Comparison of ENCODE assay signal across 16 cellular contexts in the genomic region with DNA sequence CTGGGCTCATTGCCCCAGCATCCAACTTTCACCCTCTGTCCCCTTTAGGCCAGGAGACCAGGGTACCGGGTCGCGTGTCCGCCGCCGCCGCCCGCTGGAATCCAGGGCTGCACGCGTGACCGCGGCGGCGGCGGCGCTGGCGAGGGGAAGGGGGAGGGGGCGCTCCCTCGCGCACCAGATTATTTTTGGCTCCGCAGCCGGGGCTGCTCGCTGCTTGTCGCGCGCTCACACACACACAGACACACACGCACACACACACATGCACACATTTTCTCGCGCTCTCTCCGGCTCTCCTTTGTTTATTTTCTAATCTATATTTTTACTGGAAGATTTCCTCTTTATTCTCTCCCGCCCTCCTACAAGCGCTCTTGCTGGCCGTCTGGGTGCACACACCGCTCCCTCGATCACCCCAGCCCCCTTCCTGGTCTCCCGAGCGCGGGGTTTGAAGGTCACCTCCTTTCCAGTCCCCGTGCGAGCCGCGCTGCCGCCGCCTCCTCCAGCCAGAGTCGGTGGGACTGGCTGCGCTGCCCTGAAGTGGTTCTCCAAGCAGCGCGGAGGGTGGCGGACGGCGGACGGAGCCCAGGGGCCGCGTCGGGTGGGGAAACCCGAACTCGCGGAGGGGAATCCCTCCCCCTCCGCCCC.
A peak's percentile ranks its signal among the peaks of the same experiment; 100 is the strongest.
DNase-seq lines count a peak whose midpoint lies in the region; ATAC-seq and TF ChIP-seq lines count a peak whose summit lies in the region.
"Had no signal": no experiment of that assay in that cellular context is flagged by ENCODE, and none has a peak within 500 bp of the region (broad histone marks: within the 10 kb centered on the region; RNA-seq: fewer than 3 reads in every experiment).

No MANE protein-coding gene starts in this region.

- H3K9me3 Mint-ChIP-seq in GM23338 = no peaks in the 10 kb centered on the region
- H3K9me3 Mint-ChIP-seq in neural progenitor cell = no peaks in the 10 kb centered on the region
- peaks cover 8% of the 10 kb centered on the region for H3K9me3 Mint-ChIP-seq in activated T-helper 17 cell treated with anti-CD3 and anti-CD28 coated beads, Interleukin-2, amount 50 U/mL, for 72 hours

- H3K4me3 ChIP-seq in GM23338 (peak overlapping the region; percentile 59), hepatocyte (no peak overlapping the region), neural progenitor cell (peak overlapping the region; percentile 82), GM23248 (no peak overlapping the region)
- H3K4me3 ChIP-seq: pancreas, smooth muscle cell had no signal

- H4K20me1 ChIP-seq in GM23338 (replicated peaks; ENCODE audit: insufficient read depth) (no peaks in the 10 kb centered on the region), hepatocyte (ENCODE audit: insufficient read depth, poor library complexity, severe bottlenecking) (no peaks in the 10 kb centered on the region), neural progenitor cell (ENCODE audit: low read depth) (peaks cover 12% of the 10 kb centered on the region), GM23248 (ENCODE audit: insufficient read depth) (no peaks in the 10 kb centered on the region)

- in situ Hi-C loops in GM23248 (cut with MboI) = no loop called here

- no peaks in the 10 kb centered on the region for H3K9me2 ChIP-seq in GM23338 (ENCODE audit: insufficient read depth)
- no peaks in the 10 kb centered on the region for H3K9me2 ChIP-seq in hepatocyte (replicated peaks; ENCODE audit: insufficient read depth)
- H3K9me2 ChIP-seq in GM23248 (ENCODE audit: insufficient read depth) = no peaks in the 10 kb centered on the region

- H2AFZ ChIP-seq in GM23338 (peak overlapping the region; percentile 52; the same call in 1 of the 2 replicates), hepatocyte (no peak overlapping the region), neural progenitor cell (replicated peaks) (peak overlapping the region; percentile 97), GM23248 (no peak overlapping the region)

- H3K36me3 Mint-ChIP-seq in GM23338 (ENCODE audit: low read depth) (no peaks in the 10 kb centered on the region), neural progenitor cell (peaks cover 5% of the 10 kb centered on the region)
- H3K36me3 Mint-ChIP-seq in activated T-helper 17 cell treated with anti-CD3 and anti-CD28 coated beads, Interleukin-2, amount 50 U/mL, for 72 hours (ENCODE audit: low read depth) = no peaks in the 10 kb centered on the region
- H3K36me3 Mint-ChIP-seq: immature natural killer cell had no signal

- no peak for TF ChIP-seq CTCF in GM23338 (conservative IDR thresholded peaks at IDR 0.05; ENCODE audit: low read depth in 2 of 2)
- no peak for TF ChIP-seq CTCF in hepatocyte (IDR thresholded peaks at IDR 0.05; ENCODE audit: poor library complexity)
- no peak for TF ChIP-seq CTCF in neural progenitor cell (IDR thresholded peaks at IDR 0.05)

- H3K27ac Mint-ChIP-seq in GM23338 (no peak overlapping the region), neural progenitor cell (no peak overlapping the region)
- no peak overlapping the region for H3K27ac Mint-ChIP-seq in activated T-helper 17 cell treated with anti-CD3 and anti-CD28 coated beads, Interleukin-2, amount 50 U/mL, for 72 hours
- H3K27ac Mint-ChIP-seq: activated CD4-positive, alpha-beta memory T cell treated with anti-CD3 and anti-CD28 coated beads, Interleukin-2, amount 10 ng/mL, durations not matched to agents 7 days and 5 days; activated T-helper 2 cell treated with anti-CD3 and anti-CD28 coated beads, Interferon-gamma antibody, Interleukin-2, Interleukin-4, amounts not matched to agents 10 μg/mL and 5 μg/mL and 100 μg/mL, durations not matched to agents 14 hours and 24 hours and 36 hours; immature natural killer cell had no signal

- H3K27ac ChIP-seq in GM23338 (ENCODE audit: low read depth) = no peak overlapping the region
- H3K27ac ChIP-seq in hepatocyte = no peak overlapping the region
- no peak overlapping the region for H3K27ac ChIP-seq in neural progenitor cell
- no peak overlapping the region for H3K27ac ChIP-seq in GM23248
- H3K27ac ChIP-seq: pancreas had no signal

- 2% methylated on average over 50 of the region's 59 CpGs for WGBS in hepatocyte (ENCODE audit: low lambda C conversion rate, missing lambda C conversion rate)
- 3 to 7% methylated on average over 37 to 42 of the region's 59 CpGs for WGBS in GM23248 (ENCODE audit: low coverage in 1 of 2, low lambda C conversion rate in 2 of 2, missing lambda C conversion rate in 2 of 2), 2 experiments

- no peaks in the 10 kb centered on the region for H3F3A ChIP-seq in GM23338 (replicated peaks; ENCODE audit: low read depth)
- peaks cover 6% of the 10 kb centered on the region for H3F3A ChIP-seq in neural progenitor cell (ENCODE audit: low read depth)
- H3F3A ChIP-seq in GM23248 (ENCODE audit: insufficient read depth) = no peaks in the 10 kb centered on the region

- H3K36me3 ChIP-seq in GM23338 (ENCODE audit: insufficient read depth) (no peaks in the 10 kb centered on the region), hepatocyte (replicated peaks; ENCODE audit: insufficient read depth, low read depth) (no peaks in the 10 kb centered on the region), neural progenitor cell (no peaks in the 10 kb centered on the region), GM23248 (ENCODE audit: low read depth) (no peaks in the 10 kb centered on the region)
- H3K36me3 ChIP-seq: pancreas had no signal

- H3K4me3 Mint-ChIP-seq in GM23338 (peak overlapping the region; percentile 85), neural progenitor cell (peak overlapping the region; percentile 92)
- no peak overlapping the region for H3K4me3 Mint-ChIP-seq in activated T-helper 17 cell treated with anti-CD3 and anti-CD28 coated beads, Interleukin-2, amount 50 U/mL, for 72 hours
- H3K4me3 Mint-ChIP-seq: activated CD4-positive, alpha-beta memory T cell treated with anti-CD3 and anti-CD28 coated beads, Interleukin-2, amount 10 ng/mL, durations not matched to agents 7 days and 5 days; immature natural killer cell had no signal

- H3K9me3 ChIP-seq in hepatocyte (ENCODE audit: low read depth) = no peaks in the 10 kb centered on the region
- H3K9me3 ChIP-seq in neural progenitor cell (ENCODE audit: low read depth) = no peaks in the 10 kb centered on the region
- no peaks in the 10 kb centered on the region for H3K9me3 ChIP-seq in GM23248 (ENCODE audit: low read depth)
- H3K9me3 ChIP-seq: pancreas had no signal

- peaks cover 47% of the 10 kb centered on the region for H3K27me3 ChIP-seq in GM23338 (ENCODE audit: insufficient read depth)
- peaks cover 56% of the 10 kb centered on the region for H3K27me3 ChIP-seq in hepatocyte
- peaks cover 56% of the 10 kb centered on the region for H3K27me3 ChIP-seq in neural progenitor cell
- H3K27me3 ChIP-seq in GM23248 (replicated peaks; ENCODE audit: insufficient read depth) = no peaks in the 10 kb centered on the region

- peak; percentile 42 for DNase-seq in GM23338 (ENCODE audit: low spot score)
- DNase-seq in SK-N-DZ (ENCODE audit: low spot score) = peak; percentile 63
- DNase-seq in hepatocyte (ENCODE audit: low spot score) = peak; percentile 9
- peak; percentile 68 for DNase-seq in neural progenitor cell (ENCODE audit: low spot score)
- DNase-seq in DMS 273 (lab: John Stamatoyannopoulos, UW; ENCODE audit: unreplicated experiment) = no peak
- DNase-seq in GM23248 = no peak
- DNase-seq: activated CD4-positive, alpha-beta memory T cell treated with anti-CD3 and anti-CD28 coated beads, Interleukin-2, amount 10 ng/mL, durations not matched to agents 7 days and 5 days; effector memory CD4-positive, alpha-beta T cell; immature natural killer cell; NCI-H1092; stimulated activated naive CD4-positive, alpha-beta T cell treated with Interleukin-2 at 50 U/mL for 16 hours had no signal

- H3K9ac ChIP-seq in neural progenitor cell = no peak overlapping the region
- H3K9ac ChIP-seq in GM23248 = no peak overlapping the region

- H3K27me3 Mint-ChIP-seq in GM23338 (ENCODE audit: insufficient read depth, low read depth, poor library complexity) (peaks cover 22% of the 10 kb centered on the region), neural progenitor cell (ENCODE audit: insufficient read depth, low read depth) (peaks cover 20% of the 10 kb centered on the region)
- peaks cover 13% of the 10 kb centered on the region for H3K27me3 Mint-ChIP-seq in activated T-helper 17 cell treated with anti-CD3 and anti-CD28 coated beads, Interleukin-2, amount 50 U/mL, for 72 hours

- peaks cover 5% of the 10 kb centered on the region; the same call in 2 of the 3 replicates for H3K4me1 Mint-ChIP-seq in GM23338
- peaks cover 16% of the 10 kb centered on the region for H3K4me1 Mint-ChIP-seq in neural progenitor cell
- H3K4me1 Mint-ChIP-seq in activated T-helper 17 cell treated with anti-CD3 and anti-CD28 coated beads, Interleukin-2, amount 50 U/mL, for 72 hours = no peaks in the 10 kb centered on the region
- H3K4me1 Mint-ChIP-seq: activated CD4-positive, alpha-beta memory T cell treated with anti-CD3 and anti-CD28 coated beads, Interleukin-2, amount 10 ng/mL, durations not matched to agents 7 days and 5 days; immature natural killer cell had no signal

- no peaks in the 10 kb centered on the region for H3K4me1 ChIP-seq in GM23338 (ENCODE audit: insufficient read depth)
- H3K4me1 ChIP-seq in hepatocyte (ENCODE audit: insufficient read depth) = no peaks in the 10 kb centered on the region
- H3K4me1 ChIP-seq in neural progenitor cell = peaks cover 10% of the 10 kb centered on the region
- no peaks in the 10 kb centered on the region for H3K4me1 ChIP-seq in GM23248 (ENCODE audit: insufficient read depth)
- H3K4me1 ChIP-seq: pancreas had no signal

- H3K4me2 ChIP-seq in GM23338 (peak overlapping the region; percentile 80), hepatocyte (peak overlapping the region; percentile 75), neural progenitor cell (peak overlapping the region; percentile 95), GM23248 (ENCODE audit: unreplicated experiment) (no peak overlapping the region)
- H3K4me2 ChIP-seq: smooth muscle cell had no signal

- H3K79me2 ChIP-seq in GM23338 (replicated peaks; ENCODE audit: insufficient read depth) (no peaks in the 10 kb centered on the region), hepatocyte (no peaks in the 10 kb centered on the region), neural progenitor cell (ENCODE audit: low read depth) (no peaks in the 10 kb centered on the region), GM23248 (ENCODE audit: insufficient read depth) (no peaks in the 10 kb centered on the region)

- ATAC-seq in GM23338 (peak; percentile 62), GM19351 (IDR thresholded peaks at IDR 0.05; ENCODE audit: unreplicated experiment) (no peak)
- ATAC-seq in activated T-helper 17 cell treated with anti-CD3 and anti-CD28 coated beads, Interleukin-2, amount 50 U/mL, for 72 hours (replicated peaks) = no peak
- ATAC-seq: pancreas had no signal

TF ChIP-seq in GM23338, 12 proteins besides CTCF, POLR2A, EP300 and RAD21 (continues in another document):
- TF ChIP-seq NANOG (IDR thresholded peaks at IDR 0.05; ENCODE audit: borderline replicate concordance) (no peak), EZH2 (IDR thresholded peaks at IDR 0.05; ENCODE audit: low read depth, unreplicated experiment) (no peak)

Comparison
In these comparisons a context has a peak if more than half of its experiments do, and no peak if none do; other contexts are left out.
1. DNase-seq: peak in GM23338 (single experiment), SK-N-DZ (single experiment), hepatocyte (single experiment) and neural progenitor cell (single experiment); none in DMS 273 (single experiment) and GM23248 (single experiment).
2. H2AFZ ChIP-seq: peak in GM23338 (single experiment) and neural progenitor cell (single experiment); none in hepatocyte (single experiment) and GM23248 (single experiment).
3. H3K4me3 ChIP-seq: peak in GM23338 (single experiment) and neural progenitor cell (single experiment); none in hepatocyte (single experiment) and GM23248 (single experiment).